In genomic region chr4:126807132-126807531, GRCh38 we compare ENCODE assay signal across 26 cellular contexts.
DNase-seq lines count a peak whose midpoint lies in the region; TF ChIP-seq lines count a peak whose summit lies in the region.
"Had no signal": no experiment of that assay in that cellular context is flagged by ENCODE, and none has a peak within 500 bp of the region (broad histone marks: within the 10 kb centered on the region; RNA-seq: fewer than 3 reads in every experiment).

No MANE protein-coding gene starts in this region.

- H3K9me3 Mint-ChIP-seq in MCF 10A (ENCODE audit: unreplicated experiment): no peaks in the 10 kb centered on the region
- H3K9me3 Mint-ChIP-seq: type B pancreatic cell had no signal

- H3K27ac ChIP-seq in breast epithelium (no peak overlapping the region), SK-N-MC (peak overlapping the region; percentile 96), fibroblast of lung (ENCODE audit: insufficient read depth, low read length) (no peak overlapping the region), suprapubic skin (no peak overlapping the region)
- H3K27ac ChIP-seq: 22Rv1, ovary, Peyer's patch, right lobe of liver, WERI-Rb-1 had no signal

- intact Hi-C loops in MCF 10A (cut with micrococcal nuclease) (no loop called here), breast epithelium (cut with DNase I; ENCODE audit: low total_unique reads) (no loop called here)

- H3K27ac Mint-ChIP-seq in MCF 10A (ENCODE audit: low read depth, unreplicated experiment): no peak overlapping the region
- H3K27ac Mint-ChIP-seq: activated naive CD8-positive, alpha-beta T cell; activated T-helper 17 cell treated with anti-CD3 and anti-CD28 coated beads, Interleukin-2, amount 50 U/mL, for 72 hours; naive thymus-derived CD8-positive, alpha-beta T cell; type B pancreatic cell had no signal

- H3K36me3 ChIP-seq in breast epithelium (no peaks in the 10 kb centered on the region), SK-N-MC (ENCODE audit: insufficient read depth, low read length) (no peaks in the 10 kb centered on the region; the same call in 1 of the 2 replicates), fibroblast of lung (ENCODE audit: control insufficient read depth, insufficient read depth, low read length) (no peaks in the 10 kb centered on the region), suprapubic skin (no peaks in the 10 kb centered on the region)
- H3K36me3 ChIP-seq: BE2C, ovary, Peyer's patch, right lobe of liver, WERI-Rb-1 had no signal

- no peak for TF ChIP-seq EP300 in suprapubic skin (IDR thresholded peaks at IDR 0.05)

- CTCF ChIA-PET in MCF 10A (lab: Yijun Ruan, JAX): interaction anchor here (0.6 kb wide), 1 partner anchor 82 kb away, joined by 4 read pairs; no protein-coding TSS in a partner anchor

- no peaks in the 10 kb centered on the region for H3K4me1 Mint-ChIP-seq in MCF 10A (ENCODE audit: insufficient read depth, unreplicated experiment)
- H3K4me1 Mint-ChIP-seq: activated T-helper 17 cell treated with anti-CD3 and anti-CD28 coated beads, Interleukin-2, amount 50 U/mL, for 72 hours; naive thymus-derived CD8-positive, alpha-beta T cell had no signal

- no peak overlapping the region for H3K4me2 ChIP-seq in fibroblast of lung (ENCODE audit: extremely low read depth, insufficient read depth, low read length)

- H3K36me3 Mint-ChIP-seq in MCF 10A (ENCODE audit: insufficient read depth, unreplicated experiment): no peaks in the 10 kb centered on the region
- H3K36me3 Mint-ChIP-seq: activated naive CD8-positive, alpha-beta T cell; naive thymus-derived CD8-positive, alpha-beta T cell; type B pancreatic cell had no signal

- TF ChIP-seq CTCF in MCF 10A (IDR thresholded peaks at IDR 0.05; ENCODE audit: unreplicated experiment): no peak
- no peak for TF ChIP-seq CTCF in breast epithelium (IDR thresholded peaks at IDR 0.05)
- TF ChIP-seq CTCF in fibroblast of lung (conservative IDR thresholded peaks at IDR 0.05 in 1 of 2, IDR thresholded peaks at IDR 0.05 in 1 of 2; ENCODE audit: low read depth in 1 of 2, low read length in 2 of 2): no peak
- TF ChIP-seq CTCF in suprapubic skin (IDR thresholded peaks at IDR 0.05): no peak

- no TSS peak for BruUV-seq in MCF 10A (replicated peaks; lab: Mats Ljungman, UMichigan)

- H3K9ac ChIP-seq in SK-N-MC (ENCODE audit: insufficient read length) (peak overlapping the region; percentile 70), fibroblast of lung (ENCODE audit: insufficient read depth, low read length) (no peak overlapping the region)

- POLR2A ChIA-PET in MCF 10A (lab: Yijun Ruan, JAX): no interaction called here

- 24% methylated on average over 1 of the region's 1 CpG for WGBS in suprapubic skin

- peak overlapping the region; percentile 2 for H2AFZ ChIP-seq in fibroblast of lung (ENCODE audit: low read length)

- H3K9me3 ChIP-seq in breast epithelium: no peaks in the 10 kb centered on the region
- no peaks in the 10 kb centered on the region for H3K9me3 ChIP-seq in SK-N-MC (ENCODE audit: low read depth, low read length)
- H3K9me3 ChIP-seq in fibroblast of lung (ENCODE audit: control insufficient read depth, insufficient read depth, low read depth, low read length): no peaks in the 10 kb centered on the region
- H3K9me3 ChIP-seq in suprapubic skin: no peaks in the 10 kb centered on the region
- H3K9me3 ChIP-seq: BE2C, ovary, Peyer's patch, right lobe of liver had no signal

- DNase-seq in MCF 10A (ENCODE audit: unreplicated experiment) (peak; percentile 14), breast epithelium (ENCODE audit: low spot score in 2 of 2) (no peak), SK-N-MC (ENCODE audit: low read depth, low spot score) (peak; percentile 98), fibroblast of lung (ENCODE audit: low read depth in 2 of 2) (no peak), renal cortical epithelial cell (ENCODE audit: low read depth) (peak; percentile 36), suprapubic skin (ENCODE audit: low spot score in 2 of 2) (no peak), retina (no peak), NCI-H2227 (lab: John Stamatoyannopoulos, UW; ENCODE audit: unreplicated experiment) (no peak)
- DNase-seq: BE2C; DMS79 treated with DMSO at 0.1 percent for 48 hours; effector CD8-positive, alpha-beta T cell; H7; left cardiac atrium; naive thymus-derived CD8-positive, alpha-beta T cell; NCI-H1092; NCI-H1930; NCI-H226; ovary; Peyer's patch; right lobe of liver; T-helper 2 cell; WERI-Rb-1 had no signal

- H3K4me3 Mint-ChIP-seq in MCF 10A (ENCODE audit: unreplicated experiment): no peak overlapping the region
- H3K4me3 Mint-ChIP-seq: activated naive CD8-positive, alpha-beta T cell; activated T-helper 17 cell treated with anti-CD3 and anti-CD28 coated beads, Interleukin-2, amount 50 U/mL, for 72 hours; naive thymus-derived CD8-positive, alpha-beta T cell; type B pancreatic cell had no signal

- no peaks in the 10 kb centered on the region for H4K20me1 ChIP-seq in fibroblast of lung (ENCODE audit: control insufficient read depth, extremely low read depth, insufficient read depth, low read length)

- H3K4me1 ChIP-seq in breast epithelium (no peaks in the 10 kb centered on the region), fibroblast of lung (ENCODE audit: control insufficient read depth, extremely low read depth, insufficient read depth, low read length) (no peaks in the 10 kb centered on the region), suprapubic skin (no peaks in the 10 kb centered on the region)
- H3K4me1 ChIP-seq: BE2C, Peyer's patch, right lobe of liver had no signal

- no peaks in the 10 kb centered on the region for H3K79me2 ChIP-seq in fibroblast of lung (ENCODE audit: control insufficient read depth, insufficient read depth, low read length)

- TF ChIP-seq POLR2A in breast epithelium (IDR thresholded peaks at IDR 0.05): no peak
- TF ChIP-seq POLR2A in suprapubic skin (IDR thresholded peaks at IDR 0.05): no peak

- H3K4me3 ChIP-seq in breast epithelium (no peak overlapping the region), SK-N-MC (peak overlapping the region; percentile 70), fibroblast of lung (replicated peaks in 1 of 4; ENCODE audit: control extremely low read depth in 1 of 4, insufficient read depth in 1 of 4, low read depth in 3 of 4, low read length in 4 of 4) (no peak overlapping the region), suprapubic skin (no peak overlapping the region)
- H3K4me3 ChIP-seq: ovary, Peyer's patch, right lobe of liver had no signal

- H3K27me3 Mint-ChIP-seq in MCF 10A (ENCODE audit: insufficient read depth, unreplicated experiment): no peaks in the 10 kb centered on the region
- H3K27me3 Mint-ChIP-seq: activated naive CD8-positive, alpha-beta T cell; activated T-helper 17 cell treated with anti-CD3 and anti-CD28 coated beads, Interleukin-2, amount 50 U/mL, for 72 hours; naive thymus-derived CD8-positive, alpha-beta T cell; type B pancreatic cell had no signal

- H3K27me3 ChIP-seq in breast epithelium (no peaks in the 10 kb centered on the region), fibroblast of lung (ENCODE audit: control insufficient read depth, insufficient read depth, low read length) (no peaks in the 10 kb centered on the region), suprapubic skin (no peaks in the 10 kb centered on the region)
- H3K27me3 ChIP-seq: BE2C, ovary, Peyer's patch, right lobe of liver had no signal

Comparison
In these comparisons a context has a peak if more than half of its experiments do, and no peak if none do; other contexts are left out.
1. DNase-seq: peak in MCF 10A (single experiment), SK-N-MC (single experiment) and renal cortical epithelial cell (single experiment); none in breast epithelium (0 of 2), fibroblast of lung (0 of 2), suprapubic skin (0 of 2), retina (single experiment) and NCI-H2227 (single experiment).